Comparison of ENCODE assay signal across 1 cellular context in genomic region chr2:144358531-144358930, GRCh38.
TF ChIP-seq lines count a peak whose summit lies in the region.

No MANE protein-coding gene starts in this region.

TF ChIP-seq in GM12878, 131 proteins besides CTCF, POLR2A, EP300 and RAD21 (continued from another document):
- no peak for TF ChIP-seq E4F1 (IDR thresholded peaks at IDR 0.05; ENCODE audit: borderline replicate concordance, partially characterized antibody)
- TF ChIP-seq BCL11A (IDR thresholded peaks at IDR 0.05; ENCODE audit: low read depth, low read length) = no peak
- no peak for TF ChIP-seq WRNIP1 (IDR thresholded peaks at IDR 0.05; ENCODE audit: borderline replicate concordance, low read depth, low read length)
- no peak for TF ChIP-seq MYB (IDR thresholded peaks at IDR 0.05; ENCODE audit: borderline replicate concordance, low read depth, low read length)
- no peak for TF ChIP-seq SMAD5 (IDR thresholded peaks at IDR 0.05; ENCODE audit: low read depth)
- TF ChIP-seq SIN3A (IDR thresholded peaks at IDR 0.05; ENCODE audit: low read depth, low read length) = no peak
- TF ChIP-seq MLLT1 (IDR thresholded peaks at IDR 0.05) = no peak
- no peak for TF ChIP-seq SUZ12 (IDR thresholded peaks at IDR 0.05; ENCODE audit: unreplicated experiment)
- no peak for TF ChIP-seq TBL1XR1 (IDR thresholded peaks at IDR 0.05; ENCODE audit: low read depth, low read length)
- TF ChIP-seq MAX (IDR thresholded peaks at IDR 0.05; ENCODE audit: low read depth, low read length) = no peak
- no peak for TF ChIP-seq RELA (IDR thresholded peaks at IDR 0.05; ENCODE audit: borderline replicate concordance, partially characterized antibody)
- no peak for TF ChIP-seq LARP7 (IDR thresholded peaks at IDR 0.05)
TF ChIP-seq in GM12878: peak in this region for 0.
